Comparison of ENCODE assay signal across 12 cellular contexts in genomic region chr2:240232264-240232915, GRCh38.
DNase-seq lines count a peak whose midpoint lies in the region; ATAC-seq, FAIRE-seq and TF ChIP-seq lines count a peak whose summit lies in the region.
"Had no signal": no experiment of that assay in that cellular context is flagged by ENCODE, and none has a peak within 500 bp of the region (broad histone marks: within the 10 kb centered on the region; RNA-seq: fewer than 3 reads in every experiment).

No MANE protein-coding gene starts in this region.

- no peaks in the 10 kb centered on the region; the same call in 1 of the 2 replicates for H3K4me1 ChIP-seq in H9 (ENCODE audit: insufficient read depth, low read length)
- H3K4me1 ChIP-seq in OCI-LY7 (ENCODE audit: insufficient read depth, low read length, poor library complexity, severe bottlenecking), result peaks cover 8% of the 10 kb centered on the region
- no peaks in the 10 kb centered on the region for H3K4me1 ChIP-seq in hepatocyte (ENCODE audit: insufficient read depth)
- peaks cover 10 to 17% (median 14%) of the 10 kb centered on the region in 3 donors for H3K4me1 ChIP-seq in pancreas

- H3K27ac Mint-ChIP-seq in H9, result no peak overlapping the region
- no peak overlapping the region for H3K27ac Mint-ChIP-seq in type B pancreatic cell
- H3K27ac Mint-ChIP-seq: naive B cell had no signal

- H4K91ac ChIP-seq in H9 (ENCODE audit: insufficient read length, low read depth, low read length), result no peak overlapping the region

- H3K36me3 Mint-ChIP-seq in H9 (ENCODE audit: insufficient read depth in 1 of 3, low read depth in 3 of 3), result peaks cover 0 to 8% (median 0%) of the 10 kb centered on the region in 3 experiments; a peak in 2 of 7 replicates
- no peaks in the 10 kb centered on the region for H3K36me3 Mint-ChIP-seq in type B pancreatic cell

- intact Hi-C loops in OCI-LY7 (cut with micrococcal nuclease; ENCODE audit: unreplicated experiment), result no loop called here
- intact Hi-C loops in pancreas (cut with DNase I), result loop anchor here in 2 of 3 donors (2.0 to 5.0 kb wide), 2 partner anchors 205 to 206 kb away; partner anchors contain the start of gene GPC1 (in 1 of the 2)

- H3T11ph ChIP-seq in H9 (ENCODE audit: low read length), result no peak overlapping the region

- no peak overlapping the region for H3K23ac ChIP-seq in H9 (ENCODE audit: insufficient read length, low read depth, low read length)

- no peak overlapping the region for H2AK5ac ChIP-seq in H9 (ENCODE audit: insufficient read length, low read length)

- no peak overlapping the region for H2BK120ac ChIP-seq in H9 (ENCODE audit: low read depth, low read length, poor library complexity, severe bottlenecking)

- no CpG with 5 or more reads among the region's 22 CpGs for WGBS in H9 (ENCODE audit: extremely low coverage, insufficient read length, low lambda C conversion rate)
- 80% methylated on average over 22 of the region's 22 CpGs for WGBS in hepatocyte (ENCODE audit: low lambda C conversion rate, missing lambda C conversion rate)
- WGBS in pancreas, 2 donors, result 59 to 61% methylated on average over 22 of the region's 22 CpGs

- no peaks in the 10 kb centered on the region for H3K79me1 ChIP-seq in H9 (ENCODE audit: insufficient read depth, low read depth, low read length, poor library complexity, severe bottlenecking)

- H3K9me2 ChIP-seq in OCI-LY7 (ENCODE audit: insufficient read depth, low read length) (no peaks in the 10 kb centered on the region), hepatocyte (replicated peaks; ENCODE audit: insufficient read depth) (no peaks in the 10 kb centered on the region)

- no peak overlapping the region for H3K4ac ChIP-seq in H9 (ENCODE audit: low read depth, low read length)

- H3K9me3 Mint-ChIP-seq in H9 (peaks cover 18 to 21% of the 10 kb centered on the region in 2 experiments), type B pancreatic cell (peaks cover 4% of the 10 kb centered on the region)

- BruUV-seq in OCI-LY7 (replicated peaks; lab: Mats Ljungman, UMichigan), result no TSS peak

- CTCF ChIA-PET in OCI-LY7 (lab: Charles Lee; ENCODE audit: unreplicated experiment), result no interaction called here

- H4K20me1 ChIP-seq in H9 (ENCODE audit: control insufficient read depth, insufficient read depth, insufficient read length), result no peaks in the 10 kb centered on the region
- H4K20me1 ChIP-seq in OCI-LY7 (ENCODE audit: insufficient read depth, low read length), result no peaks in the 10 kb centered on the region
- no peaks in the 10 kb centered on the region for H4K20me1 ChIP-seq in hepatocyte (ENCODE audit: insufficient read depth, poor library complexity, severe bottlenecking)

- H3K27me3 ChIP-seq in H9 (ENCODE audit: insufficient read depth, low read length) (no peaks in the 10 kb centered on the region), hepatocyte (no peaks in the 10 kb centered on the region), pancreas (no peaks in the 10 kb centered on the region)
- H3K27me3 ChIP-seq: dorsolateral prefrontal cortex had no signal

- H3K79me2 ChIP-seq in H9 (ENCODE audit: insufficient read depth, low read length), result no peaks in the 10 kb centered on the region
- H3K79me2 ChIP-seq in OCI-LY7 (ENCODE audit: insufficient read depth, low read depth, low read length), result no peaks in the 10 kb centered on the region
- H3K79me2 ChIP-seq in hepatocyte, result no peaks in the 10 kb centered on the region

- H2BK20ac ChIP-seq in H9 (ENCODE audit: low read depth, low read length, poor library complexity, severe bottlenecking), result no peak overlapping the region

- H3K4me1 Mint-ChIP-seq in H9, result peaks cover under 1 to 2% of the 10 kb centered on the region in 2 experiments; a peak in 2 of 4 replicates
- H3K4me1 Mint-ChIP-seq in type B pancreatic cell (ENCODE audit: unreplicated experiment), result peaks cover 4% of the 10 kb centered on the region

- H3K4me3 Mint-ChIP-seq in H9, result peak overlapping the region; percentile 9 to 24; a peak in 2 of 5 replicates
- no peak overlapping the region for H3K4me3 Mint-ChIP-seq in type B pancreatic cell

- DNase-seq in H9, result no peak
- DNase-seq in OCI-LY7 (ENCODE audit: low spot score), result no peak
- DNase-seq in hepatocyte (ENCODE audit: low spot score), result no peak
- DNase-seq in pancreas, result peak in 1 of 6 donors; percentile 69
- DNase-seq in RKO (ENCODE audit: low spot score), result no peak
- no peak for DNase-seq in H54 (ENCODE audit: insufficient read length, low spot score)
- no peak for DNase-seq in type B pancreatic cell (ENCODE audit: extremely low spot score, unreplicated experiment)
- DNase-seq: DMS79 had no signal

- peaks cover 19% of the 10 kb centered on the region for H3K27me3 Mint-ChIP-seq in H9 (ENCODE audit: low read depth)
- H3K27me3 Mint-ChIP-seq in type B pancreatic cell, result peaks cover 6% of the 10 kb centered on the region

- H3K56ac ChIP-seq in H9 (ENCODE audit: insufficient read length, low read depth, low read length), result no peak overlapping the region

- peak in 2 of 4 donors; percentile 3 to 6 for ATAC-seq in pancreas

- POLR2A ChIA-PET in OCI-LY7 (lab: Charles Lee), result no interaction called here

- H3K4me3 ChIP-seq in OCI-LY7 (ENCODE audit: low read depth, low read length, poor library complexity, severe bottlenecking), result no peak overlapping the region
- H3K4me3 ChIP-seq in hepatocyte, result no peak overlapping the region
- no peak overlapping the region for H3K4me3 ChIP-seq in pancreas

- TF ChIP-seq CTCF in H9 (conservative IDR thresholded peaks at IDR 0.05) (no peak), OCI-LY7 (conservative IDR thresholded peaks at IDR 0.05; ENCODE audit: low read length) (no peak), hepatocyte (IDR thresholded peaks at IDR 0.05; ENCODE audit: poor library complexity) (no peak), pancreas (IDR thresholded peaks at IDR 0.05) (no peak), type B pancreatic cell (conservative IDR thresholded peaks at IDR 0.05) (no peak)

- H2BK5ac ChIP-seq in H9 (ENCODE audit: insufficient read length, low read length), result no peak overlapping the region

- no peak overlapping the region for H4K8ac ChIP-seq in H9 (replicated peaks; ENCODE audit: insufficient read length, low read depth, low read length)

- H3K14ac ChIP-seq in H9 (ENCODE audit: insufficient read depth, low read length), result peak overlapping the region; percentile 42; the same call in 1 of the 2 replicates

- FAIRE-seq in pancreas (lab: Jason Lieb, UNC) (no peak), H54 (lab: Jason Lieb, UNC) (no peak)
- FAIRE-seq: RCC 7860 had no signal

- no peak overlapping the region for H3K4me2 ChIP-seq in H9 (ENCODE audit: insufficient read depth, insufficient read length, low read length)
- H3K4me2 ChIP-seq in OCI-LY7 (ENCODE audit: low read length), result peak overlapping the region; percentile 69; the same call in 1 of the 2 replicates
- peak overlapping the region; percentile 85 for H3K4me2 ChIP-seq in hepatocyte

- H3K9ac ChIP-seq in H9 (ENCODE audit: extremely low read depth, insufficient read length, low read length), result no peak overlapping the region

- H4K5ac ChIP-seq in H9 (ENCODE audit: insufficient read length, low read depth, low read length), result no peak overlapping the region

- H3K9me3 ChIP-seq in H9 (ENCODE audit: control insufficient read depth, low read depth, low read length) (no peaks in the 10 kb centered on the region), OCI-LY7 (ENCODE audit: low read length) (peaks cover 15% of the 10 kb centered on the region), hepatocyte (ENCODE audit: low read depth) (peaks cover 5% of the 10 kb centered on the region), pancreas (no peaks in the 10 kb centered on the region)

- no peak overlapping the region for H3K27ac ChIP-seq in H9 (ENCODE audit: insufficient read length, low read depth, low read length)
- H3K27ac ChIP-seq in OCI-LY7 (ENCODE audit: low read depth, low read length, poor library complexity, severe bottlenecking), result no peak overlapping the region
- no peak overlapping the region for H3K27ac ChIP-seq in hepatocyte
- H3K27ac ChIP-seq in pancreas, result peak overlapping the region; percentile 38 to 66 (median 48)
- H3K27ac ChIP-seq: left lung had no signal

- no peak for TF ChIP-seq POLR2A in H54 (IDR thresholded peaks at IDR 0.05; ENCODE audit: low read depth, low read length)

- H2AFZ ChIP-seq in H9 (ENCODE audit: low read length) (no peak overlapping the region), OCI-LY7 (ENCODE audit: low read length) (no peak overlapping the region), hepatocyte (no peak overlapping the region)

- H3K36me3 ChIP-seq in OCI-LY7 (ENCODE audit: insufficient read depth, low read length) (no peaks in the 10 kb centered on the region), hepatocyte (replicated peaks; ENCODE audit: insufficient read depth, low read depth) (no peaks in the 10 kb centered on the region), pancreas (no peaks in the 10 kb centered on the region)
- H3K36me3 ChIP-seq: left lung had no signal

- no peak overlapping the region for H2BK12ac ChIP-seq in H9 (ENCODE audit: insufficient read length, low read depth, low read length)

- H3K18ac ChIP-seq in H9 (ENCODE audit: insufficient read length, low read depth, low read length), result no peak overlapping the region

- H3K23me2 ChIP-seq in H9 (ENCODE audit: insufficient read length, low read depth, low read length, poor library complexity, severe bottlenecking), result no peaks in the 10 kb centered on the region

- H2BK15ac ChIP-seq in H9 (ENCODE audit: low read depth, low read length), result no peak overlapping the region

Comparison
In these comparisons a context has a peak if more than half of its experiments do, and no peak if none do; other contexts are left out.
1. H3K27ac ChIP-seq: peak in pancreas (4 of 4); none in H9 (single experiment), OCI-LY7 (single experiment) and hepatocyte (single experiment).